Comparison of ENCODE assay signal across 28 cellular contexts in genomic region chr2:138177693-138178092, GRCh38.
"Had no signal": no experiment of that assay in that cellular context is flagged by ENCODE, and none has a peak within 500 bp of the region (broad histone marks: within the 10 kb centered on the region; RNA-seq: fewer than 3 reads in every experiment).

No MANE protein-coding gene starts in this region.

- ATAC-seq: activated CD8-positive, alpha-beta T cell treated with anti-CD3 and anti-CD28 coated beads, Interleukin-2, amount 10 ng/mL, durations not matched to agents 7 days and 5 days; activated T-cell treated with anti-CD3 and anti-CD28 coated beads, Interleukin-2, amount 50 U/mL, for 72 hours; heart right ventricle; naive thymus-derived CD8-positive, alpha-beta T cell; sciatic nerve; stimulated activated effector memory CD8-positive, alpha-beta T cell treated with anti-CD3 and anti-CD28 coated beads, Interleukin-12 subunit alpha, Interleukin-12 subunit beta, amount 100 ng/mL, for 72 hours had no signal

- H3K27ac ChIP-seq: adrenal gland, cardiac muscle cell, colonic mucosa, epithelial cell of prostate, esophagus squamous epithelium, heart right ventricle, pancreas, prostate gland, skin epidermis, thoracic aorta had no signal

- DNase-seq: activated B cell treated with CpG ODN at 0.5 μM for 24 hours; activated CD8-positive, alpha-beta T cell treated with anti-CD3 and anti-CD28 coated beads, Interleukin-2, amount 10 ng/mL, durations not matched to agents 7 days and 5 days; activated effector memory CD4-positive, alpha-beta T cell treated with anti-CD3 and anti-CD28 coated beads, Interleukin-2, amount 50 U/mL, for 16 hours; activated naive CD4-positive, alpha-beta T cell treated with anti-CD3 and anti-CD28 coated beads for 36 hours; activated naive CD8-positive, alpha-beta T cell treated with anti-CD3 and anti-CD28 coated beads for 36 hours; activated T-cell treated with anti-CD3 and anti-CD28 coated beads for 4 hours; activated T-cell treated with anti-CD3 and anti-CD28 coated beads, Interleukin-2, amount 50 U/mL, for 72 hours; adrenal gland; aorta; cerebellar nuclear complex; colonic mucosa; effector CD8-positive, alpha-beta T cell; esophagus squamous epithelium; foreskin melanocyte; heart right ventricle; naive thymus-derived CD8-positive, alpha-beta T cell; nucleus accumbens; pancreas; retina; stimulated activated CD4-positive, alpha-beta T cell treated with anti-CD3 and anti-CD28 coated beads, Interleukin-4, amount 100 ng/mL, for 24 hours; trophoblast cell had no signal

- H3K4me3 ChIP-seq: adrenal gland, cardiac muscle cell, colonic mucosa, esophagus squamous epithelium, heart right ventricle, pancreas, prostate gland, skin epidermis, thoracic aorta had no signal
